ENCODE assay signal across 19 cellular contexts in genomic region chr11:57622263-57622662, GRCh38. TPM values are rescaled to one million over a fixed set of nuclear protein-coding genes. Genes with fewer than 3 reads are reported as not detected.
"Had no signal": no experiment of that assay in that cellular context is flagged by ENCODE, and none has a peak within 500 bp of the region (broad histone marks: within the 10 kb centered on the region; RNA-seq: fewer than 3 reads in every experiment).

No MANE protein-coding gene starts in this region.

- H3K4me1 ChIP-seq: colonic mucosa, heart left ventricle, right atrium auricular region, sigmoid colon, stomach had no signal

- DNase-seq: colonic mucosa; dermis blood vessel endothelial cell; effector CD4-positive, alpha-beta T cell; endodermal cell; heart left ventricle; hippocampal formation; left colon; mucosa of descending colon; naive thymus-derived CD8-positive, alpha-beta T cell; sigmoid colon; stimulated activated CD4-positive, alpha-beta T cell treated with anti-CD3 and anti-CD28 coated beads, Interleukin-12 subunit alpha, Interleukin-12 subunit beta, amount 100 ng/mL, for 4 hours; stimulated activated naive CD4-positive, alpha-beta T cell; stomach; substantia nigra; trophoblast cell had no signal

- H3K9me3 ChIP-seq: colonic mucosa had no signal

- H3K27me3 ChIP-seq: colonic mucosa, heart left ventricle, right atrium auricular region, sigmoid colon, stomach had no signal

- H3K4me3 Mint-ChIP-seq: endodermal cell; naive thymus-derived CD8-positive, alpha-beta T cell; neural crest cell had no signal

- H3K36me3 ChIP-seq: colonic mucosa, right atrium auricular region, sigmoid colon, stomach had no signal

- H3K27ac ChIP-seq: colonic mucosa, heart left ventricle, right atrium auricular region, sigmoid colon, skin epidermis, stomach had no signal

- H3K4me1 Mint-ChIP-seq: endodermal cell; naive thymus-derived CD8-positive, alpha-beta T cell had no signal

- H3K4me3 ChIP-seq: colonic mucosa, heart left ventricle, mucosa of descending colon, right atrium auricular region, sigmoid colon, skin epidermis, stomach had no signal

- ATAC-seq: heart left ventricle; left colon; mucosa of descending colon; naive thymus-derived CD8-positive, alpha-beta T cell had no signal

- H3K27ac Mint-ChIP-seq: endodermal cell; naive thymus-derived CD8-positive, alpha-beta T cell had no signal

RNA-seq across cellular contexts. Expression of gene SERPING1, which starts 24.8 kb away (rescaled TPM):
- total RNA-seq: naive thymus-derived CD8-positive, alpha-beta T cell had no signal
- polyA plus RNA-seq: naive thymus-derived CD8-positive, alpha-beta T cell had no signal

RNA-seq across cellular contexts. Expression of gene YPEL4, which starts 27.4 kb away (rescaled TPM):
- total RNA-seq: dermis blood vessel endothelial cell, endodermal cell, kidney epithelial cell had no signal
